7 cellular contexts compared by ENCODE assay signal in genomic region chr15:67254238-67255175, GRCh38.
A peak's percentile ranks its signal among the peaks of the same experiment; 100 is the strongest.
DNase-seq lines count a peak whose midpoint lies in the region; ATAC-seq and TF ChIP-seq lines count a peak whose summit lies in the region.

Gene AAGAB (minus strand): TSS chr15:67254661. CDS start chr15:67254631, 30 bp downstream.
Gene IQCH (plus strand): TSS chr15:67254786. CDS start chr15:67254897, 111 bp downstream.

- TF ChIP-seq CTCF in astrocyte of the spinal cord (IDR thresholded peaks at IDR 0.05; ENCODE audit: low read depth, low read length), result no peak

- in situ Hi-C loops in astrocyte of the spinal cord (cut with HindIII; ENCODE audit: low sequenced_read_pairs), result no loop called here

- DNase-seq in NCI-H2029 treated with DMSO at 0.1 percent for 48 hours (lab: John Stamatoyannopoulos, UW) (peak; percentile 56), T1000 (lab: John Stamatoyannopoulos, UW) (peak; percentile 97), astrocyte of the spinal cord (ENCODE audit: low read depth, low spot score) (peak; percentile 98), hypothalamus (lab: John Stamatoyannopoulos, UW) (peak; percentile 77 to 99 (median 95)), retina (peak; percentile 99)

- H3K4me3 ChIP-seq in astrocyte of the spinal cord (ENCODE audit: low read depth, low read length), result peak within 1 kb of the TSS; percentile 93

- peak; percentile 95 for ATAC-seq in GM18511 (IDR thresholded peaks at IDR 0.05; ENCODE audit: unreplicated experiment)
- ATAC-seq in HG03025 (IDR thresholded peaks at IDR 0.05; ENCODE audit: low FRiP score, unreplicated experiment), result peak; percentile 96

Comparison
In these comparisons a context has a peak if more than half of its experiments do, and no peak if none do; other contexts are left out.
1. Peak in every context shown above with its lines: DNase-seq, ATAC-seq and H3K4me3 ChIP-seq.